In genomic region chr14:42028607-42029006, GRCh38 we compare ENCODE assay signal across 24 cellular contexts.
"Had no signal": no experiment of that assay in that cellular context is flagged by ENCODE, and none has a peak within 500 bp of the region (broad histone marks: within the 10 kb centered on the region; RNA-seq: fewer than 3 reads in every experiment).

No MANE protein-coding gene starts in this region.

- H3K36me3 ChIP-seq: brain microvascular endothelial cell, colonic mucosa, ovary, right lobe of liver, thoracic aorta, upper lobe of right lung had no signal

- H3K4me3 ChIP-seq: colonic mucosa, lung, ovary, psoas muscle, right lobe of liver, smooth muscle cell, thoracic aorta, upper lobe of right lung had no signal

- DNase-seq: activated CD4-positive, alpha-beta T cell treated with anti-CD3 and anti-CD28 coated beads, Interleukin-2, amount 10 ng/mL, durations not matched to agents 24 days and 14 days; activated CD8-positive, alpha-beta T cell treated with anti-CD3 and anti-CD28 coated beads, Interleukin-2, amount 10 ng/mL, durations not matched to agents 7 days and 5 days; activated effector memory CD4-positive, alpha-beta T cell treated with anti-CD3 and anti-CD28 coated beads, Interleukin-2, amount 50 U/mL, for 16 hours; activated naive CD4-positive, alpha-beta T cell treated with anti-CD3 and anti-CD28 coated beads, Interleukin-2, amount 50 U/mL, for 16 hours; activated T-cell treated with anti-CD3 and anti-CD28 coated beads, Interleukin-2, amount 50 U/mL, for 48 hours; aorta; brain microvascular endothelial cell; colonic mucosa; erythroblast; foreskin melanocyte; glutamatergic neuron; kidney; ovary; psoas muscle; right lobe of liver; stimulated activated CD4-positive, alpha-beta T cell treated with anti-CD3 and anti-CD28 coated beads, Interleukin-4, amount 100 ng/mL, for 1 hour; upper lobe of right lung had no signal

- H3K27me3 Mint-ChIP-seq: activated CD4-positive, alpha-beta T cell treated with anti-CD3 and anti-CD28 coated beads, Interleukin-2, amount 10 ng/mL, durations not matched to agents 24 days and 14 days; central memory CD8-positive, alpha-beta T cell had no signal

- H3K4me1 ChIP-seq: colonic mucosa, psoas muscle, right lobe of liver, upper lobe of right lung had no signal

- H3K36me3 Mint-ChIP-seq: stimulated activated effector memory CD8-positive, alpha-beta T cell treated with anti-CD3 and anti-CD28 coated beads, Interleukin-12 subunit alpha, Interleukin-12 subunit beta, amount 100 ng/mL, for 72 hours had no signal

- H3K27me3 ChIP-seq: brain microvascular endothelial cell, colonic mucosa, ovary, right lobe of liver, upper lobe of right lung had no signal

- H3K4me3 Mint-ChIP-seq: activated CD4-positive, alpha-beta T cell treated with anti-CD3 and anti-CD28 coated beads, Interleukin-2, amount 10 ng/mL, durations not matched to agents 24 days and 14 days; activated CD8-positive, alpha-beta T cell treated with anti-CD3 and anti-CD28 coated beads, Interleukin-2, amount 10 ng/mL, durations not matched to agents 7 days and 5 days; central memory CD8-positive, alpha-beta T cell; stimulated activated effector memory CD8-positive, alpha-beta T cell treated with anti-CD3 and anti-CD28 coated beads, Interleukin-12 subunit alpha, Interleukin-12 subunit beta, amount 100 ng/mL, for 72 hours; T-helper 2 cell treated with Interferon-gamma antibody and Interleukin-4, amounts not matched to agents 5 μg/mL and 100 μg/mL, for 36 hours had no signal

- H3K4me2 ChIP-seq: smooth muscle cell had no signal

- H3K27ac ChIP-seq: brain microvascular endothelial cell, colonic mucosa, ovary, psoas muscle, right lobe of liver, thoracic aorta, upper lobe of right lung had no signal

- H3K9me3 ChIP-seq: colonic mucosa, ovary, psoas muscle, right lobe of liver, thoracic aorta, upper lobe of right lung had no signal

- ATAC-seq: activated CD8-positive, alpha-beta T cell treated with anti-CD3 and anti-CD28 coated beads, Interleukin-2, amount 10 ng/mL, durations not matched to agents 7 days and 5 days; left lobe of liver; psoas muscle; right lobe of liver; stimulated activated effector memory CD8-positive, alpha-beta T cell treated with anti-CD3 and anti-CD28 coated beads, Interleukin-12 subunit alpha, Interleukin-12 subunit beta, amount 100 ng/mL, for 72 hours; upper lobe of right lung had no signal

- H3K4me1 Mint-ChIP-seq: activated CD4-positive, alpha-beta T cell treated with anti-CD3 and anti-CD28 coated beads, Interleukin-2, amount 10 ng/mL, durations not matched to agents 24 days and 14 days; central memory CD8-positive, alpha-beta T cell; stimulated activated effector memory CD8-positive, alpha-beta T cell treated with anti-CD3 and anti-CD28 coated beads, Interleukin-12 subunit alpha, Interleukin-12 subunit beta, amount 100 ng/mL, for 72 hours had no signal

- H3K27ac Mint-ChIP-seq: activated CD4-positive, alpha-beta T cell treated with anti-CD3 and anti-CD28 coated beads, Interleukin-2, amount 10 ng/mL, durations not matched to agents 24 days and 14 days; activated CD8-positive, alpha-beta T cell treated with anti-CD3 and anti-CD28 coated beads, Interleukin-2, amount 10 ng/mL, durations not matched to agents 7 days and 5 days; stimulated activated effector memory CD8-positive, alpha-beta T cell treated with anti-CD3 and anti-CD28 coated beads, Interleukin-12 subunit alpha, Interleukin-12 subunit beta, amount 100 ng/mL, for 72 hours; T-helper 2 cell treated with Interferon-gamma antibody and Interleukin-4, amounts not matched to agents 5 μg/mL and 100 μg/mL, for 36 hours had no signal
